In genomic region chr11:78749243-78749730, GRCh38 we compare ENCODE assay signal across 17 cellular contexts.
"Had no signal": no experiment of that assay in that cellular context is flagged by ENCODE, and none has a peak within 500 bp of the region (broad histone marks: within the 10 kb centered on the region; RNA-seq: fewer than 3 reads in every experiment).

No MANE protein-coding gene starts in this region.

- H3K4me3 ChIP-seq: adrenal gland, breast epithelium, coronary artery, lung, ovary, right lobe of liver, stomach, vagina had no signal

- H3K36me3 Mint-ChIP-seq: activated naive CD4-positive, alpha-beta T cell treated with anti-CD3 and anti-CD28 coated beads, Interleukin-2, amount 50 U/mL, for 72 hours; natural killer cell had no signal

- H3K4me1 Mint-ChIP-seq: natural killer cell had no signal

- H3K27ac Mint-ChIP-seq: activated naive CD4-positive, alpha-beta T cell treated with anti-CD3 and anti-CD28 coated beads, Interleukin-2, amount 50 U/mL, for 72 hours; natural killer cell had no signal

- H3K4me1 ChIP-seq: adrenal gland, breast epithelium, right lobe of liver, stomach had no signal

- ATAC-seq: activated naive CD4-positive, alpha-beta T cell treated with anti-CD3 and anti-CD28 coated beads, Interleukin-2, amount 50 U/mL, for 72 hours; left lobe of liver; natural killer cell; right lobe of liver had no signal

- H3K27ac ChIP-seq: adrenal gland, breast epithelium, coronary artery, ovary, right lobe of liver, stomach, vagina had no signal

- H3K36me3 ChIP-seq: adrenal gland, breast epithelium, ovary, right lobe of liver, stomach, vagina had no signal

- H3K27me3 ChIP-seq: adrenal gland, breast epithelium, ovary, right lobe of liver, stomach, vagina had no signal

- H3K9me3 ChIP-seq: adrenal gland, breast epithelium, ovary, right lobe of liver, stomach, vagina had no signal

- H3K4me3 Mint-ChIP-seq: natural killer cell had no signal

- DNase-seq: activated CD4-positive, CD25-positive, alpha-beta regulatory T cell treated with anti-CD3 and anti-CD28 coated beads, Interleukin-2, amount 50 U/mL, for 72 hours; activated gamma-delta T cell treated with Interleukin-2 at 50 U/mL for 16 hours; adrenal gland; hypothalamus; natural killer cell; ovary; right lobe of liver; small intestine; stimulated activated CD4-positive, alpha-beta T cell treated with anti-CD3 and anti-CD28 coated beads, Interleukin-4, amount 100 ng/mL, for 1 hour; stomach; trophoblast cell had no signal

- H3K9me3 Mint-ChIP-seq: activated naive CD4-positive, alpha-beta T cell treated with anti-CD3 and anti-CD28 coated beads, Interleukin-2, amount 50 U/mL, for 72 hours; natural killer cell had no signal
